19 cellular contexts compared by ENCODE assay signal in the genomic region with DNA sequence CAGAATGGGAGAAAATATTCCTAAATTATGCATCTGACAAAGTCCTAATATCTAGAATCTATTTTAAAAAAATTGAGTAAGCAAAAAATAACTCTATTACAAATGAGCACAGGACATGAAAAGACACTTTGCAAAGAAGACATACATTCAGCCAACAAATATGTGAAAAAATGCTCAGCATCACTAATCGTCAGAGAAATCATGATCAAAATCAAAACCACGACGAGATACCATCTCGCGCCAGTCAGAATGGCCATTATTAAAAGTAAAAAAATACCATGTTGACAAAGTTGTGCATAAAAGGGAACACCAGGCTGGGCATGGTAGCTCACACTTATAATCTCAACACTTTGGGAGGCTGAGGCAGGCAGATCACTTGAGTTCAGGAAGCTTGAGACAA.
DNase-seq lines count a peak whose midpoint lies in the region; ATAC-seq and TF ChIP-seq lines count a peak whose summit lies in the region.
"Had no signal": no experiment of that assay in that cellular context is flagged by ENCODE, and none has a peak within 500 bp of the region (broad histone marks: within the 10 kb centered on the region; RNA-seq: fewer than 3 reads in every experiment).

No MANE protein-coding gene starts in this region.

- H3K27me3 Mint-ChIP-seq in nephron progenitor cell (ENCODE audit: low read depth, poor library complexity) = no peaks in the 10 kb centered on the region
- H3K27me3 Mint-ChIP-seq: CD4-positive, alpha-beta T cell had no signal

- H4K20me1 ChIP-seq in DND-41 (ENCODE audit: insufficient read depth, low read length) = no peaks in the 10 kb centered on the region
- H4K20me1 ChIP-seq: BLaER1 treated with 17β-estradiol and CSF1 and Interleukin-3, amounts not matched to agents 10 nM and 100 nM had no signal

- POLR2A ChIA-PET in RWPE1 (lab: Yijun Ruan, JAX; ENCODE audit: low non-redundant PET) = no interaction called here

- no peak overlapping the region for H3K4me3 ChIP-seq in DND-41 (ENCODE audit: low read depth in 1 of 2, low read length in 2 of 2)
- H3K4me3 ChIP-seq: BLaER1 treated with 17β-estradiol and CSF1 and Interleukin-3, amounts not matched to agents 10 nM and 100 nM; HAP-1 had no signal

- DNase-seq in NCI-H1105 treated with DMSO at 0.1 percent for 48 hours (lab: John Stamatoyannopoulos, UW) (peak; percentile 29), NCI-H1105 (lab: John Stamatoyannopoulos, UW) (no peak), DND-41 (no peak), ELR (ENCODE audit: low read depth) (peak; percentile 38), RPMI7951 (ENCODE audit: low read depth) (peak; percentile 31), RWPE1 (ENCODE audit: low spot score) (no peak), NCI-H2081 treated with DMSO at 0.1 percent for 48 hours (lab: John Stamatoyannopoulos, UW) (no peak), nephron progenitor cell (no peak)
- DNase-seq: AML-193; BE2C; CD4-positive, alpha-beta T cell; CD8-positive, alpha-beta memory T cell; DMS 273 treated with DMSO at 0.1 percent for 48 hours; DMS79 treated with DMSO at 0.1 percent for 48 hours; GOT3 had no signal

- H3K79me2 ChIP-seq in DND-41 (ENCODE audit: insufficient read depth, low read length) = peaks cover 67% of the 10 kb centered on the region

- H3K27me3 ChIP-seq in DND-41 (ENCODE audit: insufficient read depth, low read length, poor library complexity) = no peaks in the 10 kb centered on the region
- H3K27me3 ChIP-seq: BE2C; BLaER1 treated with 17β-estradiol and CSF1 and Interleukin-3, amounts not matched to agents 10 nM and 100 nM had no signal

- H3K4me2 ChIP-seq in DND-41 (ENCODE audit: insufficient read depth, low read length) = no peak overlapping the region
- H3K4me2 ChIP-seq: BLaER1 treated with 17β-estradiol and CSF1 and Interleukin-3, amounts not matched to agents 10 nM and 100 nM had no signal

- H3K36me3 ChIP-seq in DND-41 (ENCODE audit: insufficient read depth, low read length) = peaks cover 42% of the 10 kb centered on the region
- H3K36me3 ChIP-seq: BE2C; BLaER1 treated with 17β-estradiol and CSF1 and Interleukin-3, amounts not matched to agents 10 nM and 100 nM; HAP-1 had no signal

- H3K4me1 Mint-ChIP-seq in nephron progenitor cell = peaks cover 14% of the 10 kb centered on the region
- H3K4me1 Mint-ChIP-seq: CD14-positive monocyte; CD8-positive, alpha-beta memory T cell had no signal

- H2AFZ ChIP-seq in DND-41 (ENCODE audit: low read depth, low read length) = no peak overlapping the region

- no peak overlapping the region for H3K4me3 Mint-ChIP-seq in nephron progenitor cell
- H3K4me3 Mint-ChIP-seq: CD14-positive monocyte; CD4-positive, alpha-beta T cell; CD8-positive, alpha-beta memory T cell had no signal

- H3K27ac ChIP-seq in DND-41 (ENCODE audit: low read length) = 0 out of 2 replicates have a peak overlapping the region, but pooled peaks have one; percentile 33
- H3K27ac ChIP-seq in RWPE1 = no peak overlapping the region
- H3K27ac ChIP-seq: 22Rv1; BLaER1 treated with 17β-estradiol and CSF1 and Interleukin-3, amounts not matched to agents 10 nM and 100 nM had no signal

- TF ChIP-seq CTCF in DND-41 (IDR thresholded peaks at IDR 0.05; ENCODE audit: borderline replicate concordance, extremely low read depth, low read length, poor library complexity, severe bottlenecking) = no peak
- no peak for TF ChIP-seq CTCF in RWPE1 (conservative IDR thresholded peaks at IDR 0.05; ENCODE audit: low read depth)
- TF ChIP-seq CTCF in nephron progenitor cell (IDR thresholded peaks at IDR 0.05) = no peak

- no peak overlapping the region for H3K27ac Mint-ChIP-seq in nephron progenitor cell
- H3K27ac Mint-ChIP-seq: CD14-positive monocyte; CD4-positive, alpha-beta T cell; CD8-positive, alpha-beta memory T cell had no signal

- H3K9me3 ChIP-seq in DND-41 (ENCODE audit: insufficient read depth, low read length, severe bottlenecking) = no peaks in the 10 kb centered on the region
- H3K9me3 ChIP-seq: BE2C; BLaER1 treated with 17β-estradiol and CSF1 and Interleukin-3, amounts not matched to agents 10 nM and 100 nM; HAP-1 had no signal

- no peaks in the 10 kb centered on the region for H3K9me3 Mint-ChIP-seq in nephron progenitor cell
- H3K9me3 Mint-ChIP-seq: CD4-positive, alpha-beta T cell had no signal

- ATAC-seq in DND-41 (ENCODE audit: insufficient read depth, low read depth) = no peak

- peaks cover 11% of the 10 kb centered on the region; the same call in 1 of the 2 replicates for H3K4me1 ChIP-seq in DND-41 (ENCODE audit: insufficient read depth, low read length)
- H3K4me1 ChIP-seq: BE2C; BLaER1 treated with 17β-estradiol and CSF1 and Interleukin-3, amounts not matched to agents 10 nM and 100 nM had no signal

- CTCF ChIA-PET in RWPE1 (lab: Yijun Ruan, JAX) = no interaction called here

- no peak overlapping the region for H3K9ac ChIP-seq in DND-41 (ENCODE audit: low read depth, low read length)
- H3K9ac ChIP-seq: BLaER1 treated with 17β-estradiol and CSF1 and Interleukin-3, amounts not matched to agents 10 nM and 100 nM had no signal

- H3K36me3 Mint-ChIP-seq in nephron progenitor cell (ENCODE audit: low read depth) = peaks cover 6% of the 10 kb centered on the region
- H3K36me3 Mint-ChIP-seq: CD14-positive monocyte; CD8-positive, alpha-beta memory T cell had no signal

Comparison
In these comparisons a context has a peak if more than half of its experiments do, and no peak if none do; other contexts are left out.
1. DNase-seq: peak in NCI-H1105 treated with DMSO at 0.1 percent for 48 hours (single experiment), ELR (single experiment) and RPMI7951 (single experiment); none in NCI-H1105 (single experiment), DND-41 (single experiment), RWPE1 (single experiment), NCI-H2081 treated with DMSO at 0.1 percent for 48 hours (single experiment) and nephron progenitor cell (single experiment).